Comparison of ENCODE assay signal across 1 cellular context in the genomic region with DNA sequence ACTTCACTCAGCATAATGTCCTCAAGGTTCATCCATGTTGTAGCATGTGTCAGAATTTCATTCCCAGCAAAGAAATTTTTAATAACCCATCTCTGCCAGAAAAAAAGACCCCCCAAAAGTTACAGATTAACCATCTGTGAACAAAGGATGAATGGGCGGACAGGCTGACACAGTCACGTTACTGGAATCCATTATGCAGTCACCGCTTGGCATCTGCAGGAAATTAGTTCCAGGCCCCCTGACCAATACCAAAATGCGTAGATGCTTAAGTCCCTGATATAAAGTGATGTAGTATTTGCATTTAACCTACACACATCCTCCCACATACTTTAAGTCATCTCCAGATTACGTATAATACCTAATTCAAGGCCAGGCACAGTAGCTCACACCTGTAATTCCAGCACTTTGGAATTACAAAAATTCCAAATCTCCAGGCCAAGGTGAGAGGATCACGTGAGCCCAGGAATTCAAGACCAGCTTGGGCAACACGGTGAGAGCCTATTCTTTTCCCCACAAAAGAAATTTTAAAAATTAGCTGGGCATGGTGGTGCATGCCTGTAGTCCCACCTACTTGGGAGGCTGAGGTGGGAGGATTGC.
TF ChIP-seq lines count a peak whose summit lies in the region.

No MANE protein-coding gene starts in this region.

TF ChIP-seq in SK-N-SH, 30 proteins besides CTCF, POLR2A, EP300 and RAD21 (continued from another document):
- TF ChIP-seq, protein P1, sequence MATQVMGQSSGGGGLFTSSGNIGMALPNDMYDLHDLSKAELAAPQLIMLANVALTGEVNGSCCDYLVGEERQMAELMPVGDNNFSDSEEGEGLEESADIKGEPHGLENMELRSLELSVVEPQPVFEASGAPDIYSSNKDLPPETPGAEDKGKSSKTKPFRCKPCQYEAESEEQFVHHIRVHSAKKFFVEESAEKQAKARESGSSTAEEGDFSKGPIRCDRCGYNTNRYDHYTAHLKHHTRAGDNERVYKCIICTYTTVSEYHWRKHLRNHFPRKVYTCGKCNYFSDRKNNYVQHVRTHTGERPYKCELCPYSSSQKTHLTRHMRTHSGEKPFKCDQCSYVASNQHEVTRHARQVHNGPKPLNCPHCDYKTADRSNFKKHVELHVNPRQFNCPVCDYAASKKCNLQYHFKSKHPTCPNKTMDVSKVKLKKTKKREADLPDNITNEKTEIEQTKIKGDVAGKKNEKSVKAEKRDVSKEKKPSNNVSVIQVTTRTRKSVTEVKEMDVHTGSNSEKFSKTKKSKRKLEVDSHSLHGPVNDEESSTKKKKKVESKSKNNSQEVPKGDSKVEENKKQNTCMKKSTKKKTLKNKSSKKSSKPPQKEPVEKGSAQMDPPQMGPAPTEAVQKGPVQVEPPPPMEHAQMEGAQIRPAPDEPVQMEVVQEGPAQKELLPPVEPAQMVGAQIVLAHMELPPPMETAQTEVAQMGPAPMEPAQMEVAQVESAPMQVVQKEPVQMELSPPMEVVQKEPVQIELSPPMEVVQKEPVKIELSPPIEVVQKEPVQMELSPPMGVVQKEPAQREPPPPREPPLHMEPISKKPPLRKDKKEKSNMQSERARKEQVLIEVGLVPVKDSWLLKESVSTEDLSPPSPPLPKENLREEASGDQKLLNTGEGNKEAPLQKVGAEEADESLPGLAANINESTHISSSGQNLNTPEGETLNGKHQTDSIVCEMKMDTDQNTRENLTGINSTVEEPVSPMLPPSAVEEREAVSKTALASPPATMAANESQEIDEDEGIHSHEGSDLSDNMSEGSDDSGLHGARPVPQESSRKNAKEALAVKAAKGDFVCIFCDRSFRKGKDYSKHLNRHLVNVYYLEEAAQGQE (IDR thresholded peaks at IDR 0.05; ENCODE audit: low read depth, low read length) = no peak
- TF ChIP-seq RXRA (IDR thresholded peaks at IDR 0.05; ENCODE audit: borderline replicate concordance, low read depth) = no peak
- TF ChIP-seq SMC3 (IDR thresholded peaks at IDR 0.05; ENCODE audit: low read depth, low read length) = no peak
- TF ChIP-seq NRF1 (IDR thresholded peaks at IDR 0.05; ENCODE audit: low read depth, low read length) = no peak
- TF ChIP-seq FOSL2 (IDR thresholded peaks at IDR 0.05; ENCODE audit: borderline replicate concordance, low read depth) = peak; percentile 77
- no peak; the same call in 1 of the 2 replicates for TF ChIP-seq NFIC (IDR thresholded peaks at IDR 0.05; ENCODE audit: borderline replicate concordance)
- TF ChIP-seq PBX3 (IDR thresholded peaks at IDR 0.05) = peak; percentile 59
- no peak for TF ChIP-seq TAF1 (IDR thresholded peaks at IDR 0.05; ENCODE audit: borderline replicate concordance, low read depth, low read length)
- no peak for TF ChIP-seq RCOR1 (IDR thresholded peaks at IDR 0.05; ENCODE audit: low read length)
- no peak for TF ChIP-seq USF2 (IDR thresholded peaks at IDR 0.05; ENCODE audit: borderline replicate concordance, low read depth, low read length)
- no peak for TF ChIP-seq CHD2 (IDR thresholded peaks at IDR 0.05; ENCODE audit: low read length, partially characterized antibody)
- TF ChIP-seq, protein P2, sequence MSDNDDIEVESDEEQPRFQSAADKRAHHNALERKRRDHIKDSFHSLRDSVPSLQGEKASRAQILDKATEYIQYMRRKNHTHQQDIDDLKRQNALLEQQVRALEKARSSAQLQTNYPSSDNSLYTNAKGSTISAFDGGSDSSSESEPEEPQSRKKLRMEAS (IDR thresholded peaks at IDR 0.05; ENCODE audit: low read depth) = no peak
- 0 out of 2 replicates have a peak, but pooled peaks have one; percentile 5 for TF ChIP-seq GABPA (IDR thresholded peaks at IDR 0.05; ENCODE audit: low read depth)
- peak; percentile 72 for TF ChIP-seq TEAD4 (IDR thresholded peaks at IDR 0.05; ENCODE audit: borderline replicate concordance, insufficient read depth)
- no peak for TF ChIP-seq MXI1 (IDR thresholded peaks at IDR 0.05; ENCODE audit: low read depth, low read length)
- TF ChIP-seq USF1 (IDR thresholded peaks at IDR 0.05; ENCODE audit: borderline replicate concordance, low read depth) = no peak; the same call in 1 of the 2 replicates
- no peak for TF ChIP-seq FOXM1 (IDR thresholded peaks at IDR 0.05; ENCODE audit: low read depth)
- no peak for TF ChIP-seq FOXJ3 (CRISPR knock-in tag; IDR thresholded peaks at IDR 0.05)
- TF ChIP-seq POLR2AphosphoS5 (IDR thresholded peaks at IDR 0.05; ENCODE audit: low read depth, low read length) = peak; percentile 41; the same call in 1 of the 2 replicates
- TF ChIP-seq, protein P3, sequence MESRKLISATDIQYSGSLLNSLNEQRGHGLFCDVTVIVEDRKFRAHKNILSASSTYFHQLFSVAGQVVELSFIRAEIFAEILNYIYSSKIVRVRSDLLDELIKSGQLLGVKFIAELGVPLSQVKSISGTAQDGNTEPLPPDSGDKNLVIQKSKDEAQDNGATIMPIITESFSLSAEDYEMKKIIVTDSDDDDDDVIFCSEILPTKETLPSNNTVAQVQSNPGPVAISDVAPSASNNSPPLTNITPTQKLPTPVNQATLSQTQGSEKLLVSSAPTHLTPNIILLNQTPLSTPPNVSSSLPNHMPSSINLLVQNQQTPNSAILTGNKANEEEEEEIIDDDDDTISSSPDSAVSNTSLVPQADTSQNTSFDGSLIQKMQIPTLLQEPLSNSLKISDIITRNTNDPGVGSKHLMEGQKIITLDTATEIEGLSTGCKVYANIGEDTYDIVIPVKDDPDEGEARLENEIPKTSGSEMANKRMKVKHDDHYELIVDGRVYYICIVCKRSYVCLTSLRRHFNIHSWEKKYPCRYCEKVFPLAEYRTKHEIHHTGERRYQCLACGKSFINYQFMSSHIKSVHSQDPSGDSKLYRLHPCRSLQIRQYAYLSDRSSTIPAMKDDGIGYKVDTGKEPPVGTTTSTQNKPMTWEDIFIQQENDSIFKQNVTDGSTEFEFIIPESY (IDR thresholded peaks at IDR 0.05; ENCODE audit: borderline replicate concordance, low read depth) = no peak
